In the genomic region with DNA sequence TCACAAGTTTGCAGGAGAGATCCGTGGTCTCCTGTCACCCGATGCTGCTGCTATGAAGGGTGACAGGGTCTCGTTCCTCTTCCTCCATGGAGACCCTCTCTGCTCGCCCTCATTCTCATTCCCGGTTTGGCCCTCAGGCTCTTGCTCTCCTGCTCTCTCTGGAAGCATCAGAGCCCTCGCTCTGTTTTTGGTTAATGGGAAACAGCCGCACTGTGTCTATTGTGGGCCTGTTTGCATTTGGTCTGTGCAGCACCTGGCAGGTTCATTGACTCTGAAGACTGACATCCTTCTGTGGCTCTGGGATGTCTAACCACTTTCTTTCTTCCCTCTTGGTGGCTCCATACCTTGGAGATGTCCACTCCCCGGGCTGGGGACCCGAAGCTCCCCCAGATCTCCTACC, we compare ENCODE assay signal across 20 cellular contexts. TPM values are rescaled to one million over a fixed set of nuclear protein-coding genes. Genes with fewer than 3 reads are reported as not detected.
DNase-seq lines count a peak whose midpoint lies in the region; ATAC-seq and TF ChIP-seq lines count a peak whose summit lies in the region.
"Had no signal": no experiment of that assay in that cellular context is flagged by ENCODE, and none has a peak within 500 bp of the region (broad histone marks: within the 10 kb centered on the region; RNA-seq: fewer than 3 reads in every experiment).

No MANE protein-coding gene starts in this region.

- H3K27me3 Mint-ChIP-seq in activated CD8-positive, alpha-beta T cell treated with anti-CD3 and anti-CD28 coated beads, Interleukin-2, amount 10 ng/mL, durations not matched to agents 7 days and 5 days (ENCODE audit: low read depth): peaks cover 14% of the 10 kb centered on the region
- H3K27me3 Mint-ChIP-seq in activated CD8-positive, alpha-beta T cell treated with anti-CD3 and anti-CD28 coated beads for 36 hours: no peaks in the 10 kb centered on the region
- H3K27me3 Mint-ChIP-seq in Calu3 (ENCODE audit: unreplicated experiment): peaks cover 97% of the 10 kb centered on the region

- H3K27ac Mint-ChIP-seq in activated CD8-positive, alpha-beta T cell treated with anti-CD3 and anti-CD28 coated beads, Interleukin-2, amount 10 ng/mL, durations not matched to agents 7 days and 5 days: peak overlapping the region; percentile 67
- H3K27ac Mint-ChIP-seq in activated CD8-positive, alpha-beta T cell treated with anti-CD3 and anti-CD28 coated beads for 36 hours: no peak overlapping the region
- H3K27ac Mint-ChIP-seq in Calu3 (ENCODE audit: unreplicated experiment): no peak overlapping the region

- H3K9me3 Mint-ChIP-seq in activated CD8-positive, alpha-beta T cell treated with anti-CD3 and anti-CD28 coated beads, Interleukin-2, amount 10 ng/mL, durations not matched to agents 7 days and 5 days (ENCODE audit: insufficient read depth): peaks cover 9% of the 10 kb centered on the region
- H3K9me3 Mint-ChIP-seq in activated CD8-positive, alpha-beta T cell treated with anti-CD3 and anti-CD28 coated beads for 36 hours: peaks cover 10% of the 10 kb centered on the region
- H3K9me3 Mint-ChIP-seq in Calu3 (ENCODE audit: low read depth, unreplicated experiment): peaks cover 8% of the 10 kb centered on the region

- BruUV-seq in Calu3 (replicated peaks; lab: Mats Ljungman, UMichigan): no TSS peak

- no peak for TF ChIP-seq CTCF in activated CD8-positive, alpha-beta T cell treated with anti-CD3 and anti-CD28 coated beads for 36 hours (IDR thresholded peaks at IDR 0.05)
- TF ChIP-seq CTCF in Calu3 (IDR thresholded peaks at IDR 0.05; ENCODE audit: unreplicated experiment): no peak

- POLR2A ChIA-PET in activated CD8-positive, alpha-beta T cell treated with anti-CD3 and anti-CD28 coated beads, Interleukin-2, amount 10 ng/mL, durations not matched to agents 7 days and 5 days (lab: Charles Lee): no interaction called here
- POLR2A ChIA-PET in activated CD8-positive, alpha-beta T cell treated with anti-CD3 and anti-CD28 coated beads for 36 hours (lab: Charles Lee): no interaction called here

- CTCF ChIA-PET in activated CD8-positive, alpha-beta T cell treated with anti-CD3 and anti-CD28 coated beads, Interleukin-2, amount 10 ng/mL, durations not matched to agents 7 days and 5 days (lab: Charles Lee): no interaction called here
- CTCF ChIA-PET in activated CD8-positive, alpha-beta T cell treated with anti-CD3 and anti-CD28 coated beads for 36 hours (lab: Charles Lee): interaction anchor here (1.6 kb wide), 1 partner anchor 31 kb away, joined by 3 read pairs; no protein-coding TSS in a partner anchor
- CTCF ChIA-PET in Calu3 (lab: Charles Lee): no interaction called here

- DNase-seq in DMS153 (lab: John Stamatoyannopoulos, UW) (peak; percentile 48), DMS153 treated with DMSO at 0.1 percent for 48 hours (lab: John Stamatoyannopoulos, UW; ENCODE audit: unreplicated experiment) (no peak), COLO668 (lab: John Stamatoyannopoulos, UW; ENCODE audit: unreplicated experiment) (peak; percentile 31), NCI-H774 (lab: John Stamatoyannopoulos, UW) (peak; percentile 55), islet precursor cell (no peak), Calu3 (no peak)
- DNase-seq in activated CD8-positive, alpha-beta T cell treated with anti-CD3 and anti-CD28 coated beads, Interleukin-2, amount 10 ng/mL, durations not matched to agents 7 days and 5 days: no peak
- no peak for DNase-seq in activated CD8-positive, alpha-beta T cell treated with anti-CD3 and anti-CD28 coated beads for 36 hours
- DNase-seq: ACHN; CD4-positive, alpha-beta memory T cell; DMS53; GDM1; GOT3; HCEC 1CT; KG1; NCI-H1105 treated with DMSO at 0.1 percent for 48 hours; NCI-H187 treated with DMSO at 0.1 percent for 48 hours; NCI-H2227 treated with DMSO at 0.1 percent for 48 hours; NCI-H524; SIG-M5 had no signal

- H3K4me1 Mint-ChIP-seq in activated CD8-positive, alpha-beta T cell treated with anti-CD3 and anti-CD28 coated beads, Interleukin-2, amount 10 ng/mL, durations not matched to agents 7 days and 5 days (ENCODE audit: low read depth): peaks cover 35% of the 10 kb centered on the region
- H3K4me1 Mint-ChIP-seq in activated CD8-positive, alpha-beta T cell treated with anti-CD3 and anti-CD28 coated beads for 36 hours (ENCODE audit: low read depth): peaks cover 31% of the 10 kb centered on the region
- H3K4me1 Mint-ChIP-seq in Calu3 (ENCODE audit: low read depth, unreplicated experiment): no peaks in the 10 kb centered on the region

- no peak for ATAC-seq in activated CD8-positive, alpha-beta T cell treated with anti-CD3 and anti-CD28 coated beads, Interleukin-2, amount 10 ng/mL, durations not matched to agents 7 days and 5 days
- ATAC-seq in activated CD8-positive, alpha-beta T cell treated with anti-CD3 and anti-CD28 coated beads for 36 hours: no peak

- peaks cover 9% of the 10 kb centered on the region for H3K36me3 Mint-ChIP-seq in activated CD8-positive, alpha-beta T cell treated with anti-CD3 and anti-CD28 coated beads, Interleukin-2, amount 10 ng/mL, durations not matched to agents 7 days and 5 days (ENCODE audit: low read depth)
- no peaks in the 10 kb centered on the region for H3K36me3 Mint-ChIP-seq in activated CD8-positive, alpha-beta T cell treated with anti-CD3 and anti-CD28 coated beads for 36 hours (ENCODE audit: low read depth)
- H3K36me3 Mint-ChIP-seq in Calu3 (ENCODE audit: insufficient read depth, unreplicated experiment): no peaks in the 10 kb centered on the region

- intact Hi-C loops in activated CD8-positive, alpha-beta T cell treated with anti-CD3 and anti-CD28 coated beads for 36 hours (cut with micrococcal nuclease): no loop called here
- intact Hi-C loops in Calu3 (cut with micrococcal nuclease; ENCODE audit: unreplicated experiment): no loop called here

- H3K4me3 Mint-ChIP-seq in activated CD8-positive, alpha-beta T cell treated with anti-CD3 and anti-CD28 coated beads, Interleukin-2, amount 10 ng/mL, durations not matched to agents 7 days and 5 days: no peak overlapping the region
- no peak overlapping the region for H3K4me3 Mint-ChIP-seq in activated CD8-positive, alpha-beta T cell treated with anti-CD3 and anti-CD28 coated beads for 36 hours
- no peak overlapping the region for H3K4me3 Mint-ChIP-seq in Calu3 (ENCODE audit: low read depth, unreplicated experiment)

RNA-seq across cellular contexts. Expression of a gene that starts 12.7 kb away (rescaled TPM):
- not detected for total RNA-seq in activated CD8-positive, alpha-beta T cell treated with anti-CD3 and anti-CD28 coated beads, Interleukin-2, amount 10 ng/mL, durations not matched to agents 7 days and 5 days
- not detected for total RNA-seq in activated CD8-positive, alpha-beta T cell treated with anti-CD3 and anti-CD28 coated beads for 36 hours
- total RNA-seq in Calu3 (2022): not detected in 2 replicates
- total RNA-seq: CD4-positive, alpha-beta memory T cell had no signal

RNA-seq across cellular contexts. Expression of a gene that starts 14.3 kb away (rescaled TPM):
- total RNA-seq in activated CD8-positive, alpha-beta T cell treated with anti-CD3 and anti-CD28 coated beads, Interleukin-2, amount 10 ng/mL, durations not matched to agents 7 days and 5 days: not detected
- total RNA-seq in activated CD8-positive, alpha-beta T cell treated with anti-CD3 and anti-CD28 coated beads for 36 hours: not detected
- total RNA-seq in Calu3 (2022): not detected in 2 replicates

Comparison
In these comparisons a context has a peak if more than half of its experiments do, and no peak if none do; other contexts are left out.
1. DNase-seq: peak in DMS153 (single experiment), COLO668 (single experiment) and NCI-H774 (single experiment); none in DMS153 treated with DMSO at 0.1 percent for 48 hours (single experiment), activated CD8-positive, alpha-beta T cell treated with anti-CD3 and anti-CD28 coated beads, Interleukin-2, amount 10 ng/mL, durations not matched to agents 7 days and 5 days (single experiment), activated CD8-positive, alpha-beta T cell treated with anti-CD3 and anti-CD28 coated beads for 36 hours (single experiment), islet precursor cell (single experiment) and Calu3 (single experiment).